ENCODE assay signal across 10 cellular contexts in genomic region chr4:102824398-102824797, GRCh38. TPM values are rescaled to one million over a fixed set of nuclear protein-coding genes. Genes with fewer than 3 reads are reported as not detected.
DNase-seq lines count a peak whose midpoint lies in the region; ATAC-seq and TF ChIP-seq lines count a peak whose summit lies in the region.
"Had no signal": no experiment of that assay in that cellular context is flagged by ENCODE, and none has a peak within 500 bp of the region (broad histone marks: within the 10 kb centered on the region; RNA-seq: fewer than 3 reads in every experiment).

No MANE protein-coding gene starts in this region.

- TF ChIP-seq CTCF in GM12864 (IDR thresholded peaks at IDR 0.05; ENCODE audit: low read depth, low read length, missing control alignments): no peak
- no peak for TF ChIP-seq CTCF in fibroblast of mammary gland (conservative IDR thresholded peaks at IDR 0.05; ENCODE audit: control insufficient read depth, insufficient read depth, low read depth, low read length)
- TF ChIP-seq CTCF in endothelial cell (IDR thresholded peaks at IDR 0.05; ENCODE audit: unreplicated experiment): no peak

- H3K27ac ChIP-seq in rectal smooth muscle tissue (ENCODE audit: low read depth, low read length): no peak overlapping the region

- no peak overlapping the region for H3K9ac ChIP-seq in rectal smooth muscle tissue (ENCODE audit: low read length)

- H3K4me1 Mint-ChIP-seq in endothelial cell (ENCODE audit: unreplicated experiment): peaks cover 47% of the 10 kb centered on the region

- no peaks in the 10 kb centered on the region for H3K27me3 ChIP-seq in rectal smooth muscle tissue (ENCODE audit: control insufficient read depth, insufficient read depth, low read length)

- H3K27me3 Mint-ChIP-seq in endothelial cell (ENCODE audit: unreplicated experiment): peaks cover 17% of the 10 kb centered on the region
- H3K27me3 Mint-ChIP-seq: activated naive CD8-positive, alpha-beta T cell had no signal

- DNase-seq in GM12864 (ENCODE audit: low read depth): no peak
- DNase-seq in NCI-H69 (lab: John Stamatoyannopoulos, UW): peak; percentile 2
- DNase-seq in fibroblast of mammary gland (ENCODE audit: low read depth): no peak
- DNase-seq in endothelial cell (ENCODE audit: low spot score): no peak
- DNase-seq in SW 1271 (lab: John Stamatoyannopoulos, UW): no peak
- DNase-seq: NCI-H1048 had no signal

- H3K4me1 ChIP-seq in rectal smooth muscle tissue (ENCODE audit: control insufficient read depth, insufficient read depth, low read length): peaks cover 31% of the 10 kb centered on the region

- no peak for ATAC-seq in HG03025 (IDR thresholded peaks at IDR 0.05; ENCODE audit: low FRiP score, unreplicated experiment)
- ATAC-seq in HG03520 (IDR thresholded peaks at IDR 0.05; ENCODE audit: unreplicated experiment): no peak

- H3K36me3 ChIP-seq in rectal smooth muscle tissue (ENCODE audit: control insufficient read depth, insufficient read depth, low read length): no peaks in the 10 kb centered on the region

- no peak overlapping the region for H3K27ac Mint-ChIP-seq in endothelial cell (ENCODE audit: unreplicated experiment)

- H3K9me3 Mint-ChIP-seq in endothelial cell (ENCODE audit: unreplicated experiment): no peaks in the 10 kb centered on the region

- peak overlapping the region; percentile 93 for H3K4me3 ChIP-seq in GM12864 (ENCODE audit: low read depth, low read length)
- H3K4me3 ChIP-seq in fibroblast of mammary gland (ENCODE audit: control insufficient read depth, low read depth, low read length): peak overlapping the region; percentile 98
- H3K4me3 ChIP-seq in rectal smooth muscle tissue (ENCODE audit: low read length): peak overlapping the region; percentile 92

- H3K36me3 Mint-ChIP-seq in endothelial cell (ENCODE audit: low read depth, unreplicated experiment): peaks cover 16% of the 10 kb centered on the region

- H3K4me3 Mint-ChIP-seq in endothelial cell (ENCODE audit: unreplicated experiment): no peak overlapping the region
- H3K4me3 Mint-ChIP-seq: activated naive CD8-positive, alpha-beta T cell had no signal

RNA-seq across cellular contexts. Expression of gene UBE2D3, which starts 3.0 kb away (rescaled TPM):
- 370 TPM for total RNA-seq in endothelial cell (ENCODE audit: unreplicated experiment)

RNA-seq across cellular contexts. Expression of gene CISD2, which starts 44.4 kb away (rescaled TPM):
- total RNA-seq in endothelial cell (ENCODE audit: unreplicated experiment): 27.2 TPM
